In genomic region chr15:67067161-67067853, GRCh38 we compare ENCODE assay signal across 8 cellular contexts. TPM values are rescaled to one million over a fixed set of nuclear protein-coding genes. Genes with fewer than 3 reads are reported as not detected.
A peak's percentile ranks its signal among the peaks of the same experiment; 100 is the strongest.
DNase-seq lines count a peak whose midpoint lies in the region; ATAC-seq and TF ChIP-seq lines count a peak whose summit lies in the region.

No MANE protein-coding gene starts in this region.

- H3K27ac ChIP-seq in CD8-positive, alpha-beta T cell (ENCODE audit: low read depth, low read length): peak overlapping the region; percentile 44

- no peak for ATAC-seq in CD8-positive, alpha-beta T cell
- ATAC-seq in HG02763 (IDR thresholded peaks at IDR 0.05; ENCODE audit: unreplicated experiment) (no peak), HG03378 (IDR thresholded peaks at IDR 0.05; ENCODE audit: unreplicated experiment) (no peak)

- H3K4me3 ChIP-seq in CD8-positive, alpha-beta T cell (ENCODE audit: low read depth, low read length): peak overlapping the region; percentile 86
- H3K4me3 ChIP-seq in choroid plexus epithelial cell (ENCODE audit: low read depth, low read length): peak overlapping the region; percentile 95

- peak overlapping the region; percentile 88 for H3K27ac Mint-ChIP-seq in CD8-positive, alpha-beta T cell

- no peaks in the 10 kb centered on the region for H3K27me3 ChIP-seq in CD8-positive, alpha-beta T cell (ENCODE audit: insufficient read depth, low read length)

- POLR2A ChIA-PET in CD8-positive, alpha-beta T cell (lab: Charles Lee): interaction anchor here (2.0 kb wide), 1 partner anchor 34 kb away, joined by 10 read pairs; no protein-coding TSS in a partner anchor

- no peaks in the 10 kb centered on the region for H3K36me3 ChIP-seq in CD8-positive, alpha-beta T cell (ENCODE audit: insufficient read depth, low read length)

- H3K9me3 ChIP-seq in CD8-positive, alpha-beta T cell (ENCODE audit: low read length): no peaks in the 10 kb centered on the region

- TF ChIP-seq CTCF in CD8-positive, alpha-beta T cell (IDR thresholded peaks at IDR 0.05): no peak
- no peak for TF ChIP-seq CTCF in choroid plexus epithelial cell (conservative IDR thresholded peaks at IDR 0.05; ENCODE audit: low read depth, low read length)

- peaks cover 10% of the 10 kb centered on the region for H3K36me3 Mint-ChIP-seq in CD8-positive, alpha-beta T cell

- no peaks in the 10 kb centered on the region for H3K27me3 Mint-ChIP-seq in CD8-positive, alpha-beta T cell (ENCODE audit: low read depth)

- H3K4me1 Mint-ChIP-seq in CD8-positive, alpha-beta T cell (ENCODE audit: low read depth): peaks cover 58% of the 10 kb centered on the region

- H3K9me3 Mint-ChIP-seq in CD8-positive, alpha-beta T cell: no peaks in the 10 kb centered on the region

- H3K4me1 ChIP-seq in CD8-positive, alpha-beta T cell (ENCODE audit: insufficient read depth, low read length): peaks cover 37% of the 10 kb centered on the region

- DNase-seq in CD8-positive, alpha-beta T cell: peak in 1 of 7 experiments; percentile 35
- DNase-seq in NCI-H82 treated with DMSO at 0.1 percent for 48 hours (lab: John Stamatoyannopoulos, UW; ENCODE audit: unreplicated experiment) (peak; percentile 52), choroid plexus epithelial cell (ENCODE audit: low read depth) (no peak), myocyte (ENCODE audit: low read depth) (peak; percentile 59), NCI-H2196 (lab: John Stamatoyannopoulos, UW; ENCODE audit: unreplicated experiment) (no peak), GM19240 (ENCODE audit: insufficient read length, low spot score) (no peak)

- H3K4me3 Mint-ChIP-seq in CD8-positive, alpha-beta T cell: peak overlapping the region; percentile 87

- intact Hi-C loops in CD8-positive, alpha-beta T cell (cut with DNase I, micrococcal nuclease): loop anchor here (2.0 to 10.0 kb wide), 6 partner anchors 35 to 767 kb away; partner anchors contain the start of genes AAGAB (in 1 of the 2) and IQCH (in 1 of the 2)

- CTCF ChIA-PET in CD8-positive, alpha-beta T cell (lab: Charles Lee): interaction anchor here (0.7 to 6.7 kb wide), 5 partner anchors 8 to 121 kb away, joined by 3 to 44 read pairs (median 3); no protein-coding TSS in a partner anchor

RNA-seq across cellular contexts. Expression of gene SMAD3, which starts 1.9 kb away (rescaled TPM):
- 10 to 100 TPM; 25.4 to 29.0 TPM for total RNA-seq in CD8-positive, alpha-beta T cell
- 24.4 and 31.0 TPM in 2 replicates for total RNA-seq in myocyte
- polyA plus RNA-seq in myocyte (2012): 28.7 TPM

Comparison
In these comparisons a context has a peak if more than half of its experiments do, and no peak if none do; other contexts are left out.
1. DNase-seq: peak in NCI-H82 treated with DMSO at 0.1 percent for 48 hours (single experiment) and myocyte (single experiment); none in choroid plexus epithelial cell (single experiment), NCI-H2196 (single experiment) and GM19240 (single experiment).